Comparison of ENCODE assay signal across 19 cellular contexts in genomic region chr3:113278599-113278955, GRCh38.
"Had no signal": no experiment of that assay in that cellular context is flagged by ENCODE, and none has a peak within 500 bp of the region (broad histone marks: within the 10 kb centered on the region; RNA-seq: fewer than 3 reads in every experiment).

No MANE protein-coding gene starts in this region.

- ATAC-seq: left colon; lower lobe of right lung; natural killer cell treated with Interleukin-12 subunit alpha and Interleukin-12 subunit beta and Interleukin-15 and Interleukin-18, amount 100 ng/mL, for 72 hours had no signal

- H3K4me3 ChIP-seq: esophagus squamous epithelium, hepatocyte, lower lobe of right lung, tibial nerve had no signal

- H3K27ac ChIP-seq: hepatocyte, lower lobe of right lung, VCaP had no signal

- H3K36me3 Mint-ChIP-seq: natural killer cell treated with Interleukin-12 subunit alpha and Interleukin-12 subunit beta and Interleukin-15 and Interleukin-18, amount 100 ng/mL, for 72 hours had no signal

- H3K9me3 Mint-ChIP-seq: mesothelial cell of epicardium; natural killer cell treated with Interleukin-12 subunit alpha and Interleukin-12 subunit beta and Interleukin-15 and Interleukin-18, amount 100 ng/mL, for 72 hours; T-helper 1 cell treated with Interleukin-12 subunit alpha and Interleukin-12 subunit beta and Interleukin-4 antibody, amounts not matched to agents 30 μg/mL and 1 μg/mL, for 36 hours had no signal

- H3K9me3 ChIP-seq: esophagus squamous epithelium, lower lobe of right lung, tibial nerve had no signal

- H3K27me3 Mint-ChIP-seq: natural killer cell treated with Interleukin-12 subunit alpha and Interleukin-12 subunit beta and Interleukin-15 and Interleukin-18, amount 100 ng/mL, for 72 hours had no signal

- H3K27me3 ChIP-seq: esophagus squamous epithelium, hepatocyte, tibial nerve had no signal

- H3K4me3 Mint-ChIP-seq: mesothelial cell of epicardium; natural killer cell treated with Interleukin-12 subunit alpha and Interleukin-12 subunit beta and Interleukin-15 and Interleukin-18, amount 100 ng/mL, for 72 hours; T-helper 1 cell treated with Interleukin-12 subunit alpha and Interleukin-12 subunit beta and Interleukin-4 antibody, amounts not matched to agents 30 μg/mL and 1 μg/mL, for 36 hours had no signal

- H3K27ac Mint-ChIP-seq: mesothelial cell of epicardium; natural killer cell treated with Interleukin-12 subunit alpha and Interleukin-12 subunit beta and Interleukin-15 and Interleukin-18, amount 100 ng/mL, for 72 hours; T-helper 1 cell treated with Interleukin-12 subunit alpha and Interleukin-12 subunit beta and Interleukin-4 antibody, amounts not matched to agents 30 μg/mL and 1 μg/mL, for 36 hours had no signal

- DNase-seq: activated CD4-positive, alpha-beta T cell treated with anti-CD3 and anti-CD28 coated beads for 1 hour; activated CD4-positive, alpha-beta T cell treated with anti-CD3 and anti-CD28 coated beads, Interleukin-2, amount 50 U/mL, for 48 hours; activated effector memory CD4-positive, alpha-beta T cell treated with anti-CD3 and anti-CD28 coated beads, Interleukin-2, amount 50 U/mL, for 16 hours; activated naive CD4-positive, alpha-beta T cell treated with anti-CD3 and anti-CD28 coated beads, Interleukin-2, amount 50 U/mL, for 16 hours; activated T-cell treated with anti-CD3 and anti-CD28 coated beads, Interleukin-2, amount 50 U/mL, for 48 hours; aorta; effector CD8-positive, alpha-beta T cell; esophagus squamous epithelium; left colon; lower lobe of right lung; retina; stimulated activated CD8-positive, alpha-beta memory T cell treated with anti-CD3 and anti-CD28 coated beads, Interleukin-4, amount 100 ng/mL, for 48 hours; stimulated activated naive CD4-positive, alpha-beta T cell treated with Interleukin-2 at 50 U/mL for 16 hours had no signal

- H3K36me3 ChIP-seq: lower lobe of right lung had no signal
